ENCODE assay signal across 1 cellular context in genomic region chr6:53528107-53528506, GRCh38.
TF ChIP-seq lines count a peak whose summit lies in the region.

No MANE protein-coding gene starts in this region.

TF ChIP-seq in A549, 52 proteins besides CTCF, POLR2A, EP300 and RAD21 (continued from another document):
- TF ChIP-seq BCL3 (IDR thresholded peaks at IDR 0.05) (no peak), KDM1A (IDR thresholded peaks at IDR 0.05; ENCODE audit: low read depth) (no peak), CEBPB (IDR thresholded peaks at IDR 0.05) (no peak), CBX2 (IDR thresholded peaks at IDR 0.05; ENCODE audit: borderline replicate concordance, low read depth) (no peak), HMGXB4 (CRISPR knock-in tag; IDR thresholded peaks at IDR 0.05; ENCODE audit: borderline replicate concordance) (no peak), EHMT2 (IDR thresholded peaks at IDR 0.05; ENCODE audit: low read depth) (no peak), FOSL2 (IDR thresholded peaks at IDR 0.05) (no peak), FOSL2 (CRISPR knock-in tag; IDR thresholded peaks at IDR 0.05) (no peak), HOXA7 (CRISPR knock-in tag; IDR thresholded peaks at IDR 0.05) (no peak), JUNB (IDR thresholded peaks at IDR 0.05) (no peak)
